In genomic region chr2:26033270-26033768, GRCh38 we compare ENCODE assay signal across 8 cellular contexts. TPM values are rescaled to one million over a fixed set of nuclear protein-coding genes. Genes with fewer than 3 reads are reported as not detected.
DNase-seq lines count a peak whose midpoint lies in the region; ATAC-seq and TF ChIP-seq lines count a peak whose summit lies in the region.

No MANE protein-coding gene starts in this region.

- WGBS in psoas muscle, 3 donors, result 0% methylated on average over 31 to 32 of the region's 32 CpGs

- intact Hi-C loops in Calu3 (cut with micrococcal nuclease; ENCODE audit: unreplicated experiment) (no loop called here), psoas muscle (cut with DNase I) (loop anchor here (5.0 kb wide), 2 partner anchors 36 to 41 kb away; no protein-coding TSS in a partner anchor)

- DNase-seq in Calu3 (peak; percentile 74), HS-5 (ENCODE audit: low read depth) (peak; percentile 69), NCI-H69 (lab: John Stamatoyannopoulos, UW) (peak; percentile 91), right atrium auricular region (ENCODE audit: low spot score) (peak; percentile 86), psoas muscle (no peak), T-helper 9 cell (no peak)

- H3K4me3 ChIP-seq in right atrium auricular region, result peak overlapping the region; percentile 69 to 82
- H3K4me3 ChIP-seq in psoas muscle, result peak overlapping the region; percentile 97

- H3K27me3 Mint-ChIP-seq in Calu3 (ENCODE audit: unreplicated experiment), result no peaks in the 10 kb centered on the region

- peak overlapping the region; percentile 77 for H3K4me3 Mint-ChIP-seq in Calu3 (ENCODE audit: low read depth, unreplicated experiment)

- peak overlapping the region; percentile 68 for H3K27ac Mint-ChIP-seq in Calu3 (ENCODE audit: unreplicated experiment)

- peaks cover 0 to 35% of the 10 kb centered on the region in 2 donors for H3K4me1 ChIP-seq in right atrium auricular region
- peaks cover 22% of the 10 kb centered on the region for H3K4me1 ChIP-seq in psoas muscle

- ATAC-seq in GM19455 (IDR thresholded peaks at IDR 0.05; ENCODE audit: unreplicated experiment) (peak; percentile 32), psoas muscle (peak in 3 of 4 donors; percentile 39 to 60 (median 56))

- peaks cover 13% of the 10 kb centered on the region for H3K4me1 Mint-ChIP-seq in Calu3 (ENCODE audit: low read depth, unreplicated experiment)

- H3K27me3 ChIP-seq in right atrium auricular region (no peaks in the 10 kb centered on the region), psoas muscle (ENCODE audit: insufficient read depth in 3 of 3, low read length in 2 of 3) (no peaks in the 10 kb centered on the region)

- H3K36me3 ChIP-seq in right atrium auricular region (no peaks in the 10 kb centered on the region), psoas muscle (ENCODE audit: insufficient read depth in 1 of 2, low read depth in 1 of 2) (peaks cover 0 to 2% of the 10 kb centered on the region in 2 donors)

- TF ChIP-seq CTCF in Calu3 (IDR thresholded peaks at IDR 0.05; ENCODE audit: unreplicated experiment), result no peak
- no peak for TF ChIP-seq CTCF in right atrium auricular region (IDR thresholded peaks at IDR 0.05)
- TF ChIP-seq CTCF in psoas muscle (IDR thresholded peaks at IDR 0.05), result no peak

- TSS peak; percentile 85 for BruUV-seq in Calu3 (replicated peaks; lab: Mats Ljungman, UMichigan)

- CTCF ChIA-PET in Calu3 (lab: Charles Lee), result interaction anchor here (0.6 to 4.3 kb wide), 11 partner anchors 10 to 267 kb away, joined by 3 to 19 read pairs (median 4); no protein-coding TSS in a partner anchor

- H3K9me3 ChIP-seq in right atrium auricular region (no peaks in the 10 kb centered on the region), psoas muscle (no peaks in the 10 kb centered on the region)

- no peaks in the 10 kb centered on the region for H3K9me3 Mint-ChIP-seq in Calu3 (ENCODE audit: low read depth, unreplicated experiment)

- H3K27ac ChIP-seq in angular gyrus (ENCODE audit: low read depth, low read length) (peak overlapping the region; percentile 94), right atrium auricular region (peak overlapping the region; percentile 96 to 98), psoas muscle (peak overlapping the region; percentile 98)

- H3K36me3 Mint-ChIP-seq in Calu3 (ENCODE audit: insufficient read depth, unreplicated experiment), result peaks cover 66% of the 10 kb centered on the region

RNA-seq across cellular contexts. Expression of gene RAB10, which starts 0.6 kb away (rescaled TPM):
- total RNA-seq in Calu3 (2022) (149 and 157 TPM in 2 replicates), right atrium auricular region (10 to 100 TPM; 70.9 to 86.7 TPM), psoas muscle (100 to 1,000 TPM; 131 to 164 (median 149) TPM)
- 100 to 1,000 TPM in 2 of 3 donors, 10 to 100 TPM in 1; 76.5 to 170 (median 116) TPM for polyA plus RNA-seq in psoas muscle

RNA-seq across cellular contexts. Expression of gene KIF3C, which starts 51.0 kb away (rescaled TPM):
- total RNA-seq in Calu3 (2022) (3.6 and 4.2 TPM in 2 replicates), right atrium auricular region (1 to 10 TPM; 3.3 to 3.5 TPM), psoas muscle (1 to 10 TPM; 1.3 to 3.3 (median 1.8) TPM)
- polyA plus RNA-seq in psoas muscle, result 1 to 10 TPM in 2 of 3 donors, under 1 TPM in 1; 0.82 to 2.9 (median 1.7) TPM

Comparison
In these comparisons a context has a peak if more than half of its experiments do, and no peak if none do; other contexts are left out.
1. DNase-seq: peak in Calu3 (single experiment), HS-5 (single experiment), NCI-H69 (single experiment) and right atrium auricular region (single experiment); none in psoas muscle (0 of 2) and T-helper 9 cell (single experiment).
2. Peak in every context shown above with its lines, with median percentiles within 50 percentile points of each other: H3K27ac ChIP-seq.